In the genomic region with DNA sequence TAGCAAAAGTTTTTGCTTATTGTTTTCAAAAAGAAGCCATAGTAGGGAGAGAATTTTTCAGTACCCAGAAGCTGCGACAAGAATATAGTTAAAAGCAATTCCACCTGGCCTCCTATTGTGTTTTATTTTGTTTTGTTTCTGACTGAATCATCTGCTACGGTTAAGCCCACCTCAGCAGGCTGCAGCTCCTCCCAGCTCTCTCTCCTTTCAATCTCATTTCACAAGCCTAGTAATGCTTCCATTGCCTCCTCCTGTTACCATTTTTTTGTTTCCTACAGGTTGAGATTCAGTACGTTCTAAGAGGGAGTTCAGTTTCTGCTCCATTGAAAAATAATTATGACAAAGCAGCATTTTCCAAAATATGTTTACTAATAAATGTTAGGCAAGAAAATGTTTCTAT, we compare ENCODE assay signal across 1 cellular context.
TF ChIP-seq lines count a peak whose summit lies in the region.

No MANE protein-coding gene starts in this region.

TF ChIP-seq in H1, 55 proteins besides CTCF, POLR2A, EP300 and RAD21 (continued from another document):
- TF ChIP-seq GTF2F1 (IDR thresholded peaks at IDR 0.05; ENCODE audit: borderline replicate concordance, low read depth, low read length) (no peak), TBP (IDR thresholded peaks at IDR 0.05; ENCODE audit: low read depth, low read length) (no peak)
